In genomic region chr1:7783826-7784491, GRCh38 we compare ENCODE assay signal across 8 cellular contexts. TPM values are rescaled to one million over a fixed set of nuclear protein-coding genes. Genes with fewer than 3 reads are reported as not detected.
DNase-seq lines count a peak whose midpoint lies in the region; ATAC-seq and TF ChIP-seq lines count a peak whose summit lies in the region.

TSS of gene PER3 (plus strand) at chr1:7784291. CDS start at chr1:7784878, 587 bp downstream.

- H3K27ac ChIP-seq in adipose tissue (ENCODE audit: low read depth, low read length), result peak within 1 kb of the TSS; percentile 54
- no peak within 1 kb of the TSS for H3K27ac ChIP-seq in trophoblast cell (ENCODE audit: low read depth, low read length)
- peak within 1 kb of the TSS; percentile 95 to 97 for H3K27ac ChIP-seq in tibial artery

- H3K27me3 ChIP-seq in trophoblast cell (ENCODE audit: insufficient read depth, low read length) (peaks cover 3% of the 10 kb centered on the region), tibial artery (no peaks in the 10 kb centered on the region)

- H3K4me3 ChIP-seq in GM12865 (ENCODE audit: low read depth, low read length) (peak within 1 kb of the TSS; percentile 60), trophoblast cell (ENCODE audit: low read depth, low read length) (peak within 1 kb of the TSS; percentile 68), tibial artery (peak within 1 kb of the TSS; percentile 79 to 88)

- H3K23ac ChIP-seq in trophoblast cell (ENCODE audit: low read length), result no peak within 1 kb of the TSS

- peak within 1 kb of the TSS; percentile 93 for H3K4me2 ChIP-seq in trophoblast cell (ENCODE audit: low read length)

- peak within 1 kb of the TSS; percentile 60 for H3K14ac ChIP-seq in trophoblast cell (ENCODE audit: low read length)

- intact Hi-C loops in cardiac septum (cut with DNase I), result no loop called here
- intact Hi-C loops in tibial artery (cut with DNase I; ENCODE audit: low total_unique reads), result loop anchor here (2.0 kb wide), 1 partner anchor 13 kb away; the partner anchor contains the start of gene VAMP3

- no peak within 1 kb of the TSS for H3K4ac ChIP-seq in trophoblast cell (ENCODE audit: low read depth, low read length)

- peak within 1 kb of the TSS; percentile 84 for H4K91ac ChIP-seq in trophoblast cell (ENCODE audit: low read depth, low read length)

- peaks cover 5 to 8% of the 10 kb centered on the region in 2 experiments for H3K4me1 ChIP-seq in trophoblast cell (ENCODE audit: control insufficient read depth in 1 of 2, insufficient read depth in 2 of 2, low read length in 2 of 2)
- peaks cover 0 to 44% (median 24%) of the 10 kb centered on the region in 4 donors for H3K4me1 ChIP-seq in tibial artery

- peaks cover 6% of the 10 kb centered on the region for H3K79me1 ChIP-seq in trophoblast cell (ENCODE audit: low read length)

- peak within 1 kb of the TSS; percentile 43 for H3K18ac ChIP-seq in trophoblast cell (ENCODE audit: low read length)

- peaks cover 2% of the 10 kb centered on the region for H3K79me2 ChIP-seq in trophoblast cell (ENCODE audit: control insufficient read depth, insufficient read depth, low read length, poor library complexity)

- ATAC-seq in HG02623 (IDR thresholded peaks at IDR 0.05; ENCODE audit: unreplicated experiment), result peak; percentile 88

- H2AFZ ChIP-seq in trophoblast cell (ENCODE audit: insufficient read depth, low read length, poor library complexity), result peak within 1 kb of the TSS; percentile 74

- H2BK12ac ChIP-seq in trophoblast cell (ENCODE audit: low read length), result peak within 1 kb of the TSS; percentile 67

- DNase-seq in GM12865 (ENCODE audit: low read depth), result peak; percentile 96
- peak; percentile 96 for DNase-seq in NCI-H1105 (lab: John Stamatoyannopoulos, UW)
- DNase-seq in SW480 (ENCODE audit: low spot score), result peak; percentile 96
- peak; percentile 99 for DNase-seq in cardiac septum (ENCODE audit: low spot score)
- peak; percentile 96 to 97 for DNase-seq in trophoblast cell
- DNase-seq in tibial artery, result peak; percentile 96 to 99

- H3K9me3 ChIP-seq in trophoblast cell (ENCODE audit: insufficient read depth, low read depth, low read length), result peaks cover 5% of the 10 kb centered on the region
- H3K9me3 ChIP-seq in tibial artery, result no peaks in the 10 kb centered on the region

- peak within 1 kb of the TSS; percentile 22 for H2BK120ac ChIP-seq in trophoblast cell (ENCODE audit: insufficient read depth, low read length, poor library complexity)

- no peak within 1 kb of the TSS for H2AK5ac ChIP-seq in trophoblast cell (ENCODE audit: low read length)

- H3K9ac ChIP-seq in trophoblast cell (ENCODE audit: low read length), result peak within 1 kb of the TSS; percentile 19

- peaks cover 0 to 9% of the 10 kb centered on the region in 2 experiments for H3K36me3 ChIP-seq in trophoblast cell (ENCODE audit: control insufficient read depth in 1 of 2, insufficient read depth in 2 of 2, low read length in 2 of 2)
- H3K36me3 ChIP-seq in tibial artery, result peaks cover 28 to 53% (median 30%) of the 10 kb centered on the region in 3 donors

- peak within 1 kb of the TSS; percentile 74 for H4K8ac ChIP-seq in trophoblast cell (ENCODE audit: low read depth, low read length)

- WGBS in adipose tissue, 3 donors, result 0 to 2% (median 1%) methylated on average over 53 to 88 of the region's 90 CpGs
- no CpG with 5 or more reads among the region's 90 CpGs for whole genome bisulfite sequencing in trophoblast cell (ENCODE audit: extremely low coverage, insufficient coverage, insufficient read length)

- TF ChIP-seq CTCF in GM12865 (IDR thresholded peaks at IDR 0.05; ENCODE audit: insufficient read depth, low read depth, low read length, missing control alignments) (no peak), tibial artery (IDR thresholded peaks at IDR 0.05) (no peak)

- peak within 1 kb of the TSS; percentile 57 for H2BK5ac ChIP-seq in trophoblast cell (ENCODE audit: low read depth, low read length, poor library complexity)

- H4K12ac ChIP-seq in trophoblast cell (ENCODE audit: low read depth, low read length), result no peak within 1 kb of the TSS

RNA-seq across cellular contexts. Expression of gene PER3, which starts in this region (rescaled TPM):
- polyA plus RNA-seq in adipose tissue, result 1 to 10 TPM; 3.3 to 6.6 (median 4.1) TPM
- total RNA-seq in cardiac septum, result 24.0 TPM
- 1.4 and 1.5 TPM in 2 replicates for polyA plus RNA-seq in trophoblast cell (2013)
